Comparison of ENCODE assay signal across 7 cellular contexts in the genomic region with DNA sequence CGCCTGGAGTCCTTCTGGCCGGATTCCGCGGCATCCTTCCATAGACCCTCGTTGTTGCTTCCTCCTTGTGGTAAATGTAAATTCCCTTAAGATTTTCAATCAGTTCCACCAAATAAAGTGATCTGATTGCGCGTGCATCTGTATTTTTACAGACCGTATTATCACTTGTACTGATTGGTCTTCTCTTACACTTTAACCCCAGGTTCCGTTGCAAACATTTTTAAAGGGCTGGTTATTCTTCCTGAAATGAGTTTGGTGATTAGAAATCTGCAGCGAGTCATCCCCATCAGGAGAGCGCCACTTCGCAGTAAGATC. TPM values are rescaled to one million over a fixed set of nuclear protein-coding genes. Genes with fewer than 3 reads are reported as not detected.
DNase-seq lines count a peak whose midpoint lies in the region; ATAC-seq and TF ChIP-seq lines count a peak whose summit lies in the region.

No MANE protein-coding gene starts in this region.

- H3K4me1 ChIP-seq in endodermal cell (ENCODE audit: control insufficient read depth, insufficient read depth, low read length) = no peaks in the 10 kb centered on the region

- WGBS in endodermal cell (ENCODE audit: insufficient coverage in 1 of 2, insufficient read length in 1 of 2), 2 experiments = 0 to 1% methylated on average over 8 to 12 of the region's 12 CpGs

- H3K4me1 Mint-ChIP-seq in endodermal cell = peaks cover 30% of the 10 kb centered on the region
- peaks cover 40% of the 10 kb centered on the region for H3K4me1 Mint-ChIP-seq in osteocyte (ENCODE audit: unreplicated experiment)

- H3K9me3 Mint-ChIP-seq in endodermal cell (peaks cover under 1% of the 10 kb centered on the region), osteocyte (ENCODE audit: unreplicated experiment) (no peaks in the 10 kb centered on the region)

- DNase-seq in NOMO-1 treated with DMSO at 0.1 percent for 48 hours (lab: John Stamatoyannopoulos, UW; ENCODE audit: unreplicated experiment) (peak; percentile 74), endodermal cell (no peak), osteocyte (ENCODE audit: extremely low spot score, unreplicated experiment) (no peak), SW 1271 (lab: John Stamatoyannopoulos, UW) (no peak), posterior vena cava (ENCODE audit: low spot score) (no peak)

- H3K27ac ChIP-seq in endodermal cell (ENCODE audit: low read depth, low read length) = peak overlapping the region; percentile 85

- H3K36me3 Mint-ChIP-seq in endodermal cell (ENCODE audit: low read depth) (peaks cover 35% of the 10 kb centered on the region), osteocyte (ENCODE audit: unreplicated experiment) (peaks cover 11% of the 10 kb centered on the region)

- H3K36me3 ChIP-seq in endodermal cell (ENCODE audit: control insufficient read depth, insufficient read depth, low read length) = peaks cover 40% of the 10 kb centered on the region

- no peaks in the 10 kb centered on the region for H3K27me3 ChIP-seq in endodermal cell (ENCODE audit: control insufficient read depth, insufficient read depth, low read length, poor library complexity, severe bottlenecking)

- no peak for TF ChIP-seq CTCF in endodermal cell (conservative IDR thresholded peaks at IDR 0.05)
- peak; percentile 5 for TF ChIP-seq CTCF in osteocyte (IDR thresholded peaks at IDR 0.05)

- H3K9me3 ChIP-seq in endodermal cell (ENCODE audit: control insufficient read depth, low read length) = peaks cover 10% of the 10 kb centered on the region

- peak; percentile 14 for ATAC-seq in GM18870 (IDR thresholded peaks at IDR 0.05; ENCODE audit: unreplicated experiment)
- no peak for ATAC-seq in HG03095 (IDR thresholded peaks at IDR 0.05; ENCODE audit: unreplicated experiment)

- H3K4me3 ChIP-seq in endodermal cell (ENCODE audit: low read length) = peak overlapping the region; percentile 85

- peak overlapping the region; percentile 91 for H3K9ac ChIP-seq in endodermal cell (ENCODE audit: extremely low read depth, low read length, poor library complexity, severe bottlenecking)

- H3K27me3 Mint-ChIP-seq in endodermal cell (ENCODE audit: insufficient read depth) (no peaks in the 10 kb centered on the region), osteocyte (ENCODE audit: unreplicated experiment) (no peaks in the 10 kb centered on the region)

- H3K4me3 Mint-ChIP-seq in endodermal cell = peak overlapping the region; percentile 76
- peak overlapping the region; percentile 95 for H3K4me3 Mint-ChIP-seq in osteocyte (ENCODE audit: unreplicated experiment)

- peak overlapping the region; percentile 93 for H3K27ac Mint-ChIP-seq in endodermal cell
- peak overlapping the region; percentile 98 for H3K27ac Mint-ChIP-seq in osteocyte (ENCODE audit: unreplicated experiment)

- intact Hi-C loops in posterior vena cava (cut with DNase I) = loop anchor here (10.0 kb wide), 2 partner anchors 112 to 342 kb away; no protein-coding TSS in a partner anchor

RNA-seq across cellular contexts. Expression of a gene that starts 0.5 kb away (rescaled TPM):
- total RNA-seq in endodermal cell = 10 to 100 TPM; 19.6 to 23.3 TPM
- polyA plus RNA-seq in endodermal cell (2013, experiment 1 of 2) = 40.0 TPM
- 28.0 TPM for polyA plus RNA-seq in endodermal cell (2013, experiment 2 of 2)
- 17.9 and 18.2 TPM in 2 replicates for total RNA-seq in osteocyte
- 1 to 10 TPM; 8.4 to 9.3 TPM for total RNA-seq in posterior vena cava

RNA-seq across cellular contexts. Expression of a gene that starts 1.2 kb away (rescaled TPM):
- total RNA-seq in endodermal cell (100 to 1,000 TPM; 120 to 161 TPM), osteocyte (99.4 and 105 TPM in 2 replicates), posterior vena cava (10 to 100 TPM; 60.2 to 62.4 TPM)
- 84.8 TPM for polyA plus RNA-seq in endodermal cell (2013, experiment 1 of 2)
- 76.7 TPM for polyA plus RNA-seq in endodermal cell (2013, experiment 2 of 2)

RNA-seq across cellular contexts. Expression of a gene that starts 37.0 kb away (rescaled TPM):
- total RNA-seq in endodermal cell = 10 to 100 TPM; 19.6 to 37.4 TPM
- polyA plus RNA-seq in endodermal cell (2013, experiment 1 of 2) = 24.1 TPM
- polyA plus RNA-seq in endodermal cell (2013, experiment 2 of 2) = 26.2 TPM
- 6.9 and 9.1 TPM in 2 replicates for total RNA-seq in osteocyte
- total RNA-seq in posterior vena cava = 1 to 10 TPM in 1 of 2 donors, under 1 TPM in 1; 0.57 to 1.3 TPM

RNA-seq across cellular contexts. Expression of a gene that starts 37.3 kb away (rescaled TPM):
- total RNA-seq in endodermal cell (10 to 100 TPM; 40.1 to 40.7 TPM), osteocyte (38.9 and 42.5 TPM in 2 replicates), posterior vena cava (10 to 100 TPM; 24.0 to 30.5 TPM)
- polyA plus RNA-seq in endodermal cell (2013, experiment 1 of 2) = 32.9 TPM
- 28.4 TPM for polyA plus RNA-seq in endodermal cell (2013, experiment 2 of 2)

RNA-seq across cellular contexts. Expression of a gene that starts 58.1 kb away (rescaled TPM):
- 10 to 100 TPM; 56.7 to 85.2 TPM for total RNA-seq in endodermal cell
- polyA plus RNA-seq in endodermal cell (2013, experiment 1 of 2) = 101 TPM
- polyA plus RNA-seq in endodermal cell (2013, experiment 2 of 2) = 100 TPM
- total RNA-seq in osteocyte = 92.0 and 101 TPM in 2 replicates
- total RNA-seq in posterior vena cava = 10 to 100 TPM; 42.5 to 65.0 TPM
